18 cellular contexts compared by ENCODE assay signal in the genomic region with DNA sequence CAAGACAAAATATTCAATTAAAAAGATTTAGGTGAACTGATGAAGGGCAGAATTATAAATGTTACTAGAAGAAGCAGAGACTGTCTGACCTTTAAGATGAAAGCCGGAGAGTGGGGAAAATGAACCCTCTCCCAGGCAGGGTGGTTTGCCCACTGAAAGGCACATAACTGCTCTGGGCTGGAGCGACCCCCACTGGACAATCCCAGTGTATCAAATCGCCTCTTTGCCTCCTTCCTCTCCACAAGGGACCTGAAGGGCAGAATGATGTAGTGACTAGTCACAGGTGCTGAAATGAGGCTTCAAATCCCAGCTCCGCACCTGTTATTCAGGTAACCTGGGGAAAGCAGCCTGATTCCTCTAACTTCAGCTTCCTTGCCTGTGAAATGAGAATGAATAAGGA.
DNase-seq lines count a peak whose midpoint lies in the region; ATAC-seq, FAIRE-seq and TF ChIP-seq lines count a peak whose summit lies in the region.
"Had no signal": no experiment of that assay in that cellular context is flagged by ENCODE, and none has a peak within 500 bp of the region (broad histone marks: within the 10 kb centered on the region; RNA-seq: fewer than 3 reads in every experiment).

No MANE protein-coding gene starts in this region.

- TF ChIP-seq CTCF in Loucy (conservative IDR thresholded peaks at IDR 0.05; ENCODE audit: low read length) (peak; percentile 38; the same call in 1 of the 2 replicates), bronchial epithelial cell (IDR thresholded peaks at IDR 0.05; ENCODE audit: insufficient read depth, low read length, severe bottlenecking) (no peak), retinal pigment epithelial cell (conservative IDR thresholded peaks at IDR 0.05; ENCODE audit: low read depth, low read length) (peak; percentile 14)

- H3K27ac Mint-ChIP-seq in activated naive CD4-positive, alpha-beta T cell treated with anti-CD3 and anti-CD28 coated beads for 36 hours, result no peak overlapping the region
- H3K27ac Mint-ChIP-seq: activated naive CD8-positive, alpha-beta T cell treated with anti-CD3 and anti-CD28 coated beads, Interleukin-2, amount 50 U/mL, for 24 hours; dendritic cell treated with granulocyte-macrophage colony-stimulating factor and Interleukin-4, amounts not matched to agents 40 ng/mL and 50 ng/mL, for 4 days; stimulated activated memory B cell treated with anti-CD40 and anti-IgM and Interleukin-4, amounts not matched to agents 10 μg/mL and 1 μg/mL and 100 μg/mL, for 72 hours had no signal

- H3K79me2 ChIP-seq in Loucy (ENCODE audit: insufficient read depth, low read length), result no peaks in the 10 kb centered on the region

- ATAC-seq in left colon, result no peak
- ATAC-seq: activated naive CD8-positive, alpha-beta T cell treated with anti-CD3 and anti-CD28 coated beads, Interleukin-2, amount 50 U/mL, for 24 hours; stimulated activated memory B cell treated with anti-CD40 and anti-IgM and Interleukin-4, amounts not matched to agents 10 μg/mL and 1 μg/mL and 100 μg/mL, for 72 hours had no signal

- H3K27me3 ChIP-seq in Loucy (ENCODE audit: insufficient read depth, low read length, poor library complexity, severe bottlenecking) (no peaks in the 10 kb centered on the region), bronchial epithelial cell (ENCODE audit: control insufficient read depth, insufficient read depth, low read length) (peaks cover 2% of the 10 kb centered on the region)
- H3K27me3 ChIP-seq: uterus had no signal

- H3K9ac ChIP-seq in Loucy (ENCODE audit: low read depth, low read length, poor library complexity, severe bottlenecking), result no peak overlapping the region

- no peak overlapping the region for H3K4me3 ChIP-seq in Loucy (ENCODE audit: low read length, poor library complexity, severe bottlenecking)
- H3K4me3 ChIP-seq in bronchial epithelial cell (ENCODE audit: low read depth, low read length), result no peak overlapping the region
- no peak overlapping the region for H3K4me3 ChIP-seq in retinal pigment epithelial cell (ENCODE audit: low read length)
- H3K4me3 ChIP-seq: uterus had no signal

- H4K20me1 ChIP-seq in Loucy (ENCODE audit: insufficient read depth, low read length, poor library complexity, severe bottlenecking), result no peaks in the 10 kb centered on the region

- no peaks in the 10 kb centered on the region for H3K36me3 Mint-ChIP-seq in activated naive CD4-positive, alpha-beta T cell treated with anti-CD3 and anti-CD28 coated beads for 36 hours (ENCODE audit: low read depth)
- H3K36me3 Mint-ChIP-seq: stimulated activated memory B cell treated with anti-CD40 and anti-IgM and Interleukin-4, amounts not matched to agents 10 μg/mL and 1 μg/mL and 100 μg/mL, for 72 hours had no signal

- no peaks in the 10 kb centered on the region for H3K4me1 ChIP-seq in Loucy (ENCODE audit: insufficient read depth, low read length, poor library complexity, severe bottlenecking)

- no peaks in the 10 kb centered on the region for H3K9me2 ChIP-seq in Loucy (replicated peaks; ENCODE audit: low read depth, low read length)

- peak; percentile 7 for DNase-seq in activated naive CD4-positive, alpha-beta T cell treated with anti-CD3 and anti-CD28 coated beads for 36 hours
- DNase-seq in activated naive CD4-positive, alpha-beta T cell treated with anti-CD3 and anti-CD28 coated beads, Interleukin-2, amount 50 U/mL, for 16 hours, result no peak
- DNase-seq in bronchial epithelial cell (ENCODE audit: low read depth), result no peak
- DNase-seq in retinal pigment epithelial cell (ENCODE audit: low read depth), result no peak
- no peak for DNase-seq in central memory CD4-positive, alpha-beta T cell
- DNase-seq in left colon, result no peak
- no peak for DNase-seq in glomerular visceral epithelial cell (ENCODE audit: extremely low spot score)
- DNase-seq: activated CD4-positive, CD25-positive, alpha-beta regulatory T cell; activated naive CD8-positive, alpha-beta T cell treated with anti-CD3 and anti-CD28 coated beads, Interleukin-2, amount 50 U/mL, for 24 hours; AML-193; EL; islet precursor cell; NCI-H1436 treated with DMSO at 0.1 percent for 48 hours; stimulated activated CD4-positive, alpha-beta T cell treated with anti-CD3 and anti-CD28 coated beads, Interleukin-4, amount 100 ng/mL, for 24 hours; uterus had no signal

- H2AFZ ChIP-seq in Loucy (ENCODE audit: low read length), result no peak overlapping the region

- intact Hi-C loops in activated naive CD4-positive, alpha-beta T cell treated with anti-CD3 and anti-CD28 coated beads for 36 hours (cut with micrococcal nuclease), result no loop called here
- intact Hi-C loops in left colon (cut with DNase I, micrococcal nuclease), result no loop called here

- CTCF ChIA-PET in activated naive CD4-positive, alpha-beta T cell treated with anti-CD3 and anti-CD28 coated beads for 36 hours (lab: Charles Lee), result no interaction called here

- H3K4me2 ChIP-seq in Loucy (ENCODE audit: low read depth, low read length, poor library complexity, severe bottlenecking), result no peak overlapping the region

- peaks cover 5% of the 10 kb centered on the region for H3K27me3 Mint-ChIP-seq in activated naive CD4-positive, alpha-beta T cell treated with anti-CD3 and anti-CD28 coated beads for 36 hours (ENCODE audit: low read depth)

- FAIRE-seq in bronchial epithelial cell (lab: Jason Lieb, UNC), result peak; percentile 52

- H3K36me3 ChIP-seq in Loucy (ENCODE audit: insufficient read depth, low read length), result no peaks in the 10 kb centered on the region
- H3K36me3 ChIP-seq in bronchial epithelial cell (ENCODE audit: control insufficient read depth, insufficient read depth, low read length), result no peaks in the 10 kb centered on the region
- H3K36me3 ChIP-seq: uterus had no signal

- H3K4me3 Mint-ChIP-seq in activated naive CD4-positive, alpha-beta T cell treated with anti-CD3 and anti-CD28 coated beads for 36 hours, result no peak overlapping the region
- H3K4me3 Mint-ChIP-seq: activated naive CD8-positive, alpha-beta T cell treated with anti-CD3 and anti-CD28 coated beads, Interleukin-2, amount 50 U/mL, for 24 hours; dendritic cell treated with granulocyte-macrophage colony-stimulating factor and Interleukin-4, amounts not matched to agents 40 ng/mL and 50 ng/mL, for 4 days; stimulated activated memory B cell treated with anti-CD40 and anti-IgM and Interleukin-4, amounts not matched to agents 10 μg/mL and 1 μg/mL and 100 μg/mL, for 72 hours had no signal

- no peaks in the 10 kb centered on the region for H3F3A ChIP-seq in Loucy (ENCODE audit: low read depth)

- H3K9me3 ChIP-seq in Loucy (ENCODE audit: insufficient read depth, low read depth, low read length), result no peaks in the 10 kb centered on the region
- H3K9me3 ChIP-seq: uterus had no signal

- H3K4me1 Mint-ChIP-seq in activated naive CD4-positive, alpha-beta T cell treated with anti-CD3 and anti-CD28 coated beads for 36 hours (ENCODE audit: low read depth), result no peaks in the 10 kb centered on the region
- H3K4me1 Mint-ChIP-seq: activated naive CD8-positive, alpha-beta T cell treated with anti-CD3 and anti-CD28 coated beads, Interleukin-2, amount 50 U/mL, for 24 hours had no signal

- no peaks in the 10 kb centered on the region for H3K9me3 Mint-ChIP-seq in activated naive CD4-positive, alpha-beta T cell treated with anti-CD3 and anti-CD28 coated beads for 36 hours
- H3K9me3 Mint-ChIP-seq: activated naive CD8-positive, alpha-beta T cell treated with anti-CD3 and anti-CD28 coated beads, Interleukin-2, amount 50 U/mL, for 24 hours; dendritic cell treated with granulocyte-macrophage colony-stimulating factor and Interleukin-4, amounts not matched to agents 40 ng/mL and 50 ng/mL, for 4 days had no signal
